ENCODE assay signal across 29 cellular contexts in the genomic region with DNA sequence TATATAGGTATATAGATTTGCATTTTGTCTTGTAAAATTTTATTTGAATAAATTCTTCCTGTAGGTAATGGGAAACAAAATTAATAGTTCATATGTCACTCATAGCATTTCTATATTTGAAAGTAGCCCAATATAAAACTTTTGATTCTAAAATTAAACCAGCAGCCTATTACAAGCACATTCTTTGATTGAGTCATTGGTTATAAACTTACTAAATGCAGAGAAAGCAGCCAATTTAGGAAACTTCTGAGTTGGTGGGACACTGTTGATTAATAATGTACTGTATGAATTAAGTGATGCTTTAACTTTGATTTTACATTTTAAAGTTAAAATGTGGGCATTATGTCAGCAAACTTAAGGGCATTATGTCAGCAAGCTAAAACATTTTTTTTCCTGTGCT.
"Had no signal": no experiment of that assay in that cellular context is flagged by ENCODE, and none has a peak within 500 bp of the region (broad histone marks: within the 10 kb centered on the region; RNA-seq: fewer than 3 reads in every experiment).

No MANE protein-coding gene starts in this region.

- H2AFZ ChIP-seq: hepatocyte had no signal

- H3K4me1 ChIP-seq: prostate gland, uterus had no signal

- DNase-seq: activated CD4-positive, alpha-beta T cell treated with anti-CD3 and anti-CD28 coated beads for 36 hours; activated CD4-positive, alpha-beta T cell treated with anti-CD3 and anti-CD28 coated beads, Interleukin-2, amount 50 U/mL, for 4 hours; activated CD4-positive, CD25-positive, alpha-beta regulatory T cell; activated CD8-positive, alpha-beta memory T cell treated with anti-CD3 and anti-CD28 coated beads for 24 hours; activated CD8-positive, alpha-beta memory T cell treated with anti-CD3 and anti-CD28 coated beads, Interleukin-2, amount 50 U/mL, for 4 hours; activated effector memory CD4-positive, alpha-beta T cell treated with anti-CD3 and anti-CD28 coated beads, Interleukin-2, amount 50 U/mL, for 16 hours; activated naive CD4-positive, alpha-beta T cell treated with anti-CD3 and anti-CD28 coated beads, Interleukin-2, amount 10 ng/mL, durations not matched to agents 7 days and 5 days; activated naive CD8-positive, alpha-beta T cell treated with anti-CD3 and anti-CD28 coated beads, Interleukin-2, amount 10 ng/mL, durations not matched to agents 7 days and 5 days; activated T-cell treated with anti-CD3 and anti-CD28 coated beads, Interleukin-2, amount 50 U/mL, for 1 hour; amniotic stem cell; brain microvascular endothelial cell; endodermal cell; gastrocnemius medialis; glutamatergic neuron; islet precursor cell; left colon; mammary epithelial cell; naive thymus-derived CD8-positive, alpha-beta T cell; nucleus accumbens; pancreas; retina; small intestine; stimulated activated CD4-positive, alpha-beta T cell treated with anti-CD3 and anti-CD28 coated beads, Interleukin-4, amount 100 ng/mL, for 24 hours; uterus had no signal

- H3K27ac ChIP-seq: brain microvascular endothelial cell, hepatocyte, pancreas, prostate gland, uterus had no signal

- H3K79me2 ChIP-seq: hepatocyte had no signal

- H3K4me3 ChIP-seq: gastrocnemius medialis, hepatocyte, pancreas, prostate gland, uterus had no signal

- H3K27me3 ChIP-seq: brain microvascular endothelial cell, gastrocnemius medialis, hepatocyte, pancreas, uterus had no signal

- H3K9me3 ChIP-seq: gastrocnemius medialis, pancreas, prostate gland, uterus had no signal

- H3K4me2 ChIP-seq: hepatocyte had no signal

- ATAC-seq: activated CD4-positive, alpha-beta T cell treated with anti-CD3 and anti-CD28 coated beads for 36 hours; esophagus mucosa; gastrocnemius medialis; left colon; naive thymus-derived CD8-positive, alpha-beta T cell; pancreas; sciatic nerve; stimulated activated effector memory CD8-positive, alpha-beta T cell treated with anti-CD3 and anti-CD28 coated beads, Interleukin-12 subunit alpha, Interleukin-12 subunit beta, amount 100 ng/mL, for 72 hours had no signal

- H3K36me3 ChIP-seq: brain microvascular endothelial cell, prostate gland, uterus had no signal
